ENCODE assay signal across 20 cellular contexts in genomic region chr1:230821346-230821745, GRCh38. TPM values are rescaled to one million over a fixed set of nuclear protein-coding genes. Genes with fewer than 3 reads are reported as not detected.
A peak's percentile ranks its signal among the peaks of the same experiment; 100 is the strongest.
DNase-seq lines count a peak whose midpoint lies in the region; ATAC-seq and TF ChIP-seq lines count a peak whose summit lies in the region.
"Had no signal": no experiment of that assay in that cellular context is flagged by ENCODE, and none has a peak within 500 bp of the region (broad histone marks: within the 10 kb centered on the region; RNA-seq: fewer than 3 reads in every experiment).

No MANE protein-coding gene starts in this region.

- no peak overlapping the region for H3K9ac ChIP-seq in endodermal cell (ENCODE audit: extremely low read depth, low read length, poor library complexity, severe bottlenecking)

- H3K27ac Mint-ChIP-seq in endodermal cell = no peak overlapping the region
- H3K27ac Mint-ChIP-seq in nephron = peak overlapping the region in 2 of 3 experiments; percentile 74 to 89
- H3K27ac Mint-ChIP-seq: CD4-positive, alpha-beta memory T cell had no signal

- H3K27ac ChIP-seq in left ventricle myocardium inferior (replicated peaks) (peak overlapping the region; percentile 91), endodermal cell (ENCODE audit: low read depth, low read length) (no peak overlapping the region), lower lobe of right lung (no peak overlapping the region)

- peaks cover 8% of the 10 kb centered on the region for H3K27me3 Mint-ChIP-seq in endodermal cell (ENCODE audit: insufficient read depth)
- peaks cover 8% of the 10 kb centered on the region for H3K27me3 Mint-ChIP-seq in nephron (ENCODE audit: low read depth)

- TF ChIP-seq CTCF in left ventricle myocardium inferior (IDR thresholded peaks at IDR 0.05; ENCODE audit: borderline replicate concordance) (no peak), endodermal cell (conservative IDR thresholded peaks at IDR 0.05) (no peak), nephron (IDR thresholded peaks at IDR 0.05; ENCODE audit: unreplicated experiment in 3 of 3) (no peak), lower lobe of right lung (IDR thresholded peaks at IDR 0.05) (no peak)

- H3K4me3 Mint-ChIP-seq in endodermal cell (no peak overlapping the region), nephron (no peak overlapping the region)
- H3K4me3 Mint-ChIP-seq: CD4-positive, alpha-beta memory T cell had no signal

- no peak overlapping the region for H3K4me3 ChIP-seq in left ventricle myocardium inferior
- H3K4me3 ChIP-seq in endodermal cell (ENCODE audit: low read length) = no peak overlapping the region
- H3K4me3 ChIP-seq in lower lobe of right lung = no peak overlapping the region

- H3K9me3 Mint-ChIP-seq in endodermal cell (no peaks in the 10 kb centered on the region), nephron (peaks cover 2% of the 10 kb centered on the region)
- H3K9me3 Mint-ChIP-seq: CD4-positive, alpha-beta memory T cell had no signal

- intact Hi-C loops in left ventricle myocardium inferior (cut with micrococcal nuclease) = no loop called here
- intact Hi-C loops in cardiac septum (cut with DNase I) = no loop called here
- intact Hi-C loops in lower lobe of right lung (cut with DNase I) = no loop called here

- WGBS in endodermal cell (ENCODE audit: insufficient coverage in 1 of 2, insufficient read length in 1 of 2), 2 experiments = 85 to 91% methylated on average over 3 to 4 of the region's 4 CpGs

- no peaks in the 10 kb centered on the region for H3K36me3 ChIP-seq in left ventricle myocardium inferior
- no peaks in the 10 kb centered on the region for H3K36me3 ChIP-seq in endodermal cell (ENCODE audit: control insufficient read depth, insufficient read depth, low read length)
- no peaks in the 10 kb centered on the region for H3K36me3 ChIP-seq in lower lobe of right lung
- H3K36me3 ChIP-seq: BE2C had no signal

- H3K4me1 ChIP-seq in left ventricle myocardium inferior (peaks cover 66% of the 10 kb centered on the region), endodermal cell (ENCODE audit: control insufficient read depth, insufficient read depth, low read length) (no peaks in the 10 kb centered on the region), lower lobe of right lung (peaks cover 18% of the 10 kb centered on the region)

- peaks cover 2% of the 10 kb centered on the region for H3K4me1 Mint-ChIP-seq in endodermal cell
- peaks cover 78% of the 10 kb centered on the region for H3K4me1 Mint-ChIP-seq in nephron
- H3K4me1 Mint-ChIP-seq: CD4-positive, alpha-beta memory T cell had no signal

- ATAC-seq in lower lobe of right lung = no peak
- ATAC-seq in HG03139 (IDR thresholded peaks at IDR 0.05; ENCODE audit: unreplicated experiment) = no peak

- H3K36me3 Mint-ChIP-seq in endodermal cell (ENCODE audit: low read depth) = no peaks in the 10 kb centered on the region
- no peaks in the 10 kb centered on the region for H3K36me3 Mint-ChIP-seq in nephron (ENCODE audit: low read depth)
- H3K36me3 Mint-ChIP-seq: CD4-positive, alpha-beta memory T cell had no signal

- H3K9me3 ChIP-seq in left ventricle myocardium inferior (replicated peaks) (no peaks in the 10 kb centered on the region), endodermal cell (ENCODE audit: control insufficient read depth, low read length) (no peaks in the 10 kb centered on the region), lower lobe of right lung (no peaks in the 10 kb centered on the region)
- H3K9me3 ChIP-seq: BE2C had no signal

- DNase-seq in left ventricle myocardium inferior = no peak
- DNase-seq in cardiac septum (ENCODE audit: low spot score) = no peak
- peak; percentile 24 for DNase-seq in endodermal cell
- DNase-seq in lower lobe of right lung = no peak
- DNase-seq in stimulated activated CD8-positive, alpha-beta memory T cell treated with anti-CD3 and anti-CD28 coated beads, Interleukin-4, amount 100 ng/mL, for 48 hours = no peak
- no peak for DNase-seq in HK-2 (ENCODE audit: unreplicated experiment)
- DNase-seq: BE2C; CD4-positive, alpha-beta memory T cell; GF-D8; KG1; NCI-H1417; NCI-H187; NCI-H2107; NCI-H2227 treated with DMSO at 0.1 percent for 48 hours; NCI-H524; NCI-H82; OCI-M1; SHP77 had no signal

- H3K27me3 ChIP-seq in left ventricle myocardium inferior (ENCODE audit: low read depth) (no peaks in the 10 kb centered on the region), endodermal cell (ENCODE audit: control insufficient read depth, insufficient read depth, low read length, poor library complexity, severe bottlenecking) (no peaks in the 10 kb centered on the region), lower lobe of right lung (ENCODE audit: low read depth) (no peaks in the 10 kb centered on the region)
- H3K27me3 ChIP-seq: BE2C had no signal

RNA-seq across cellular contexts. Expression of gene C1orf198, which starts 47.0 kb away (rescaled TPM):
- 32.7 TPM for total RNA-seq in left ventricle myocardium inferior
- 73.9 TPM for total RNA-seq in cardiac septum
- total RNA-seq in endodermal cell = 10 to 100 TPM; 37.5 to 44.8 TPM
- polyA plus RNA-seq in endodermal cell (2013, experiment 1 of 2) = 61.8 TPM
- 58.9 TPM for polyA plus RNA-seq in endodermal cell (2013, experiment 2 of 2)
- total RNA-seq in lower lobe of right lung = 101 TPM
